ENCODE assay signal across 8 cellular contexts in genomic region chr1:93615201-93616150, GRCh38.
DNase-seq lines count a peak whose midpoint lies in the region; ATAC-seq and TF ChIP-seq lines count a peak whose summit lies in the region.
"Had no signal": no experiment of that assay in that cellular context is flagged by ENCODE, and none has a peak within 500 bp of the region (broad histone marks: within the 10 kb centered on the region; RNA-seq: fewer than 3 reads in every experiment).

No MANE protein-coding gene starts in this region.

- WGBS in mammary epithelial cell (ENCODE audit: low coverage, missing lambda C conversion rate) = 9% methylated on average over 19 of the region's 20 CpGs

- peaks cover 91% of the 10 kb centered on the region for H3K79me2 ChIP-seq in OCI-LY3 (ENCODE audit: low read length)
- H3K79me2 ChIP-seq in mammary epithelial cell (ENCODE audit: insufficient read depth, low read length) = peaks cover 97% of the 10 kb centered on the region
- H3K79me2 ChIP-seq in neural cell (replicated peaks; ENCODE audit: insufficient read depth, low read length) = no peaks in the 10 kb centered on the region

- DNase-seq in mammary epithelial cell (peak; percentile 78), NCI-H345 (lab: John Stamatoyannopoulos, UW) (no peak), cerebellar cortex (ENCODE audit: low spot score) (no peak)

- H3K4me2 ChIP-seq in OCI-LY3 (ENCODE audit: low read length) (peak overlapping the region; percentile 91), mammary epithelial cell (ENCODE audit: insufficient read depth, low read depth, low read length) (peak overlapping the region; percentile 76), neural cell (ENCODE audit: low read length) (no peak overlapping the region)

- no peaks in the 10 kb centered on the region for H3F3A ChIP-seq in neural cell (ENCODE audit: insufficient read depth, low read length, poor library complexity, severe bottlenecking)

- H3K36me3 ChIP-seq in OCI-LY3 (replicated peaks; ENCODE audit: low read depth, low read length) (peaks cover 21% of the 10 kb centered on the region), mammary epithelial cell (ENCODE audit: insufficient read depth, low read length) (peaks cover 5% of the 10 kb centered on the region), neural cell (ENCODE audit: insufficient read depth, low read length) (no peaks in the 10 kb centered on the region)
- H3K36me3 ChIP-seq: cardiac muscle cell had no signal

- TF ChIP-seq EP300 in neural cell (conservative IDR thresholded peaks at IDR 0.05; ENCODE audit: poor library complexity, severe bottlenecking) = no peak

- TF ChIP-seq RAD21 in neural cell (conservative IDR thresholded peaks at IDR 0.05) = no peak

- H3K9me3 ChIP-seq in OCI-LY3 (ENCODE audit: insufficient read depth, low read length) (no peaks in the 10 kb centered on the region), mammary epithelial cell (replicated peaks; ENCODE audit: insufficient read depth, low read length) (no peaks in the 10 kb centered on the region), neural cell (ENCODE audit: low read length) (no peaks in the 10 kb centered on the region)

- H3K9ac ChIP-seq in OCI-LY3 (ENCODE audit: low read length) (peak overlapping the region; percentile 56; the same call in 1 of the 2 replicates), mammary epithelial cell (ENCODE audit: insufficient read depth, low read length) (peak overlapping the region; percentile 65), neural cell (ENCODE audit: low read length) (peak overlapping the region; percentile 32)

- dilution Hi-C loops in mammary epithelial cell (cut with HindIII; ENCODE audit: low sequenced_read_pairs) = loop anchor here (5.0 to 10.0 kb wide), 2 partner anchors 57 to 119 kb away; no protein-coding TSS in a partner anchor

- intact Hi-C loops in mammary epithelial cell (cut with micrococcal nuclease) = loop anchor here (5.0 kb wide), 1 partner anchor 168 kb away; the partner anchor contains the start of gene FNBP1L

- in situ Hi-C loops in mammary epithelial cell (cut with MboI; ENCODE audit: low sequenced_read_pairs in 2 of 2) = no loop called here

- BruUV-seq in mammary epithelial cell (replicated peaks; lab: Mats Ljungman, UMichigan) = no TSS peak

- no peak for TF ChIP-seq CTCF in OCI-LY3 (IDR thresholded peaks at IDR 0.05; ENCODE audit: low read depth, low read length)
- TF ChIP-seq CTCF in mammary epithelial cell (conservative IDR thresholded peaks at IDR 0.05 in 1 of 2, IDR thresholded peaks at IDR 0.05 in 1 of 2; ENCODE audit: extremely low read depth in 1 of 2, insufficient read depth in 1 of 2, low read depth in 1 of 2, low read length in 2 of 2) = no peak
- no peak for TF ChIP-seq CTCF in neural cell (IDR thresholded peaks at IDR 0.05; ENCODE audit: poor library complexity, severe bottlenecking)

- no peaks in the 10 kb centered on the region for H3K9me2 ChIP-seq in neural cell (ENCODE audit: insufficient read depth, low read length)

- H3K27ac ChIP-seq in OCI-LY3 (ENCODE audit: low read length) (peak overlapping the region; percentile 81), mammary epithelial cell (ENCODE audit: insufficient read depth, low read depth, low read length) (peak overlapping the region; percentile 73), neural cell (ENCODE audit: low read length) (no peak overlapping the region)
- H3K27ac ChIP-seq: cardiac muscle cell had no signal

- peak overlapping the region; percentile 57 for H3K4me3 ChIP-seq in OCI-LY3 (ENCODE audit: low read length)
- no peak overlapping the region for H3K4me3 ChIP-seq in mammary epithelial cell (replicated peaks in 1 of 3; ENCODE audit: insufficient read depth in 1 of 3, low read depth in 2 of 3, low read length in 3 of 3)
- H3K4me3 ChIP-seq in neural cell (ENCODE audit: low read length) = no peak overlapping the region
- H3K4me3 ChIP-seq: cardiac muscle cell had no signal

- H4K20me1 ChIP-seq in OCI-LY3 (ENCODE audit: insufficient read depth, low read length) = peaks cover 63% of the 10 kb centered on the region
- H4K20me1 ChIP-seq in mammary epithelial cell (ENCODE audit: insufficient read depth, low read length) = peaks cover 2% of the 10 kb centered on the region
- H4K20me1 ChIP-seq in neural cell (ENCODE audit: insufficient read depth) = no peaks in the 10 kb centered on the region

- no peak overlapping the region for H2AFZ ChIP-seq in OCI-LY3 (ENCODE audit: low read depth, low read length)
- no peak overlapping the region for H2AFZ ChIP-seq in mammary epithelial cell (ENCODE audit: low read depth, low read length)
- no peak overlapping the region for H2AFZ ChIP-seq in neural cell (ENCODE audit: low read depth, low read length)

- H3K4me1 ChIP-seq in OCI-LY3 (ENCODE audit: low read length) (peaks cover 93% of the 10 kb centered on the region), mammary epithelial cell (ENCODE audit: insufficient read depth, low read length) (peaks cover 84% of the 10 kb centered on the region)

- CTCF ChIA-PET in mammary epithelial cell (lab: Charles Lee; ENCODE audit: low non-redundant PET) = no interaction called here

- peak; percentile 89 for ATAC-seq in GM18870 (IDR thresholded peaks at IDR 0.05; ENCODE audit: unreplicated experiment)
- ATAC-seq in HG02623 (IDR thresholded peaks at IDR 0.05; ENCODE audit: unreplicated experiment) = peak; percentile 79

- H3K27me3 ChIP-seq in OCI-LY3 (ENCODE audit: low read depth, low read length) (no peaks in the 10 kb centered on the region), mammary epithelial cell (ENCODE audit: insufficient read depth, low read length) (no peaks in the 10 kb centered on the region), neural cell (ENCODE audit: insufficient read depth, low read depth, low read length) (no peaks in the 10 kb centered on the region)

TF ChIP-seq in neural cell, 6 proteins besides CTCF, POLR2A, EP300 and RAD21:
- no peak for TF ChIP-seq POLR2AphosphoS5 (IDR thresholded peaks at IDR 0.05)
- TF ChIP-seq SMC3 (conservative IDR thresholded peaks at IDR 0.05; ENCODE audit: poor library complexity) = no peak
- TF ChIP-seq REST (IDR thresholded peaks at IDR 0.05; ENCODE audit: borderline replicate concordance) = no peak
- no peak for TF ChIP-seq TAF1 (IDR thresholded peaks at IDR 0.05; ENCODE audit: low read depth)
- TF ChIP-seq EZH2 (IDR thresholded peaks at IDR 0.05; ENCODE audit: borderline replicate concordance, insufficient read depth, low read length, poor library complexity, severe bottlenecking) = no peak
- TF ChIP-seq MXI1 (conservative IDR thresholded peaks at IDR 0.05; ENCODE audit: poor library complexity, severe bottlenecking) = no peak
